19 cellular contexts compared by ENCODE assay signal in the genomic region with DNA sequence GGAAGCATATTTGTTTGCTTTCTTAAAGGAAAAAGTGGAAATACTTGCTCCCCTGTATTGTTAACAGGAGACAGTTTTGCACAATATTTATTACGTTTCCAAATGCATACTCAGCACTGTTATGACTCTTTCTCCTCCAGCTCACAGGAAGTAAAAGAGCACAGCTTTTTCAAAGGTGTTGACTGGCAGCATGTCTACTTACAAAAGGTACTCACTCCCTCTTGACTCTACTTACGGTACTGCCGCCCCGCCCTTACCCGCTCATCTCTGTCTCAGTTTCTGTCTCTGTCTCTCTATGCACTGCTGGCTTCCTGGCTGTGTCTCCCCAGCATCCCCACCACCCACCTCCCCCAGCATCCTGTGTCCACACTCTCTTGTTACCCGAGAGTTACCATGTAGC. TPM values are rescaled to one million over a fixed set of nuclear protein-coding genes. Genes with fewer than 3 reads are reported as not detected.
A peak's percentile ranks its signal among the peaks of the same experiment; 100 is the strongest.
DNase-seq lines count a peak whose midpoint lies in the region; ATAC-seq and TF ChIP-seq lines count a peak whose summit lies in the region.
"Had no signal": no experiment of that assay in that cellular context is flagged by ENCODE, and none has a peak within 500 bp of the region (broad histone marks: within the 10 kb centered on the region; RNA-seq: fewer than 3 reads in every experiment).

No MANE protein-coding gene starts in this region.

- H3K9me3 Mint-ChIP-seq in T-helper 2 cell treated with Interferon-gamma antibody and Interleukin-4, amounts not matched to agents 5 μg/mL and 100 μg/mL, for 36 hours = no peaks in the 10 kb centered on the region
- no peaks in the 10 kb centered on the region for H3K9me3 Mint-ChIP-seq in naive thymus-derived CD4-positive, alpha-beta T cell
- H3K9me3 Mint-ChIP-seq: effector memory CD8-positive, alpha-beta T cell; nephron had no signal

- no peak for TF ChIP-seq CTCF in GM12865 (IDR thresholded peaks at IDR 0.05; ENCODE audit: insufficient read depth, low read depth, low read length, missing control alignments)
- TF ChIP-seq CTCF in spleen (IDR thresholded peaks at IDR 0.05 in 8 of 11, conservative IDR thresholded peaks at IDR 0.05 in 3 of 11) = no peak

- no peak overlapping the region for H3K27ac ChIP-seq in naive thymus-derived CD4-positive, alpha-beta T cell (ENCODE audit: low read depth, low read length)
- no peak overlapping the region for H3K27ac ChIP-seq in spleen
- H3K27ac ChIP-seq: WERI-Rb-1 had no signal

- no peaks in the 10 kb centered on the region for H3K4me1 ChIP-seq in naive thymus-derived CD4-positive, alpha-beta T cell (ENCODE audit: control insufficient read depth in 2 of 2, insufficient read depth in 2 of 2, low read length in 2 of 2)
- no peaks in the 10 kb centered on the region for H3K4me1 ChIP-seq in spleen

- DNase-seq in activated T-cell treated with anti-CD3 and anti-CD28 coated beads for 48 hours (ENCODE audit: low read depth) (peak; percentile 23), GM12865 (ENCODE audit: low read depth) (peak; percentile 79), spleen (no peak)
- DNase-seq in activated T-cell treated with anti-CD3 and anti-CD28 coated beads, Interleukin-2, amount 50 U/mL, for 1 hour = no peak
- peak; percentile 61 for DNase-seq in T-helper 2 cell treated with Interferon-gamma antibody and Interleukin-4, amounts not matched to agents 5 μg/mL and 100 μg/mL, for 36 hours (ENCODE audit: low spot score)
- DNase-seq in naive thymus-derived CD4-positive, alpha-beta T cell = peak in 3 of 9 donors; percentile 4 to 36 (median 16)
- DNase-seq: aorta; CD4-positive, alpha-beta memory T cell; effector memory CD8-positive, alpha-beta T cell; islet precursor cell; mammary epithelial cell; NCI-H187; NCI-H446; posterior cingulate gyrus; WERI-Rb-1 had no signal

- H3K36me3 Mint-ChIP-seq in T-helper 2 cell treated with Interferon-gamma antibody and Interleukin-4, amounts not matched to agents 5 μg/mL and 100 μg/mL, for 36 hours (ENCODE audit: low read depth) = peaks cover 70% of the 10 kb centered on the region
- peaks cover 0 to 49% (median 19%) of the 10 kb centered on the region in 5 donors for H3K36me3 Mint-ChIP-seq in naive thymus-derived CD4-positive, alpha-beta T cell

- no peaks in the 10 kb centered on the region for H3K27me3 ChIP-seq in naive thymus-derived CD4-positive, alpha-beta T cell (ENCODE audit: control insufficient read depth in 2 of 2, insufficient read depth in 2 of 2, low read length in 2 of 2)
- no peaks in the 10 kb centered on the region for H3K27me3 ChIP-seq in spleen (replicated peaks in 1 of 7)

- no peak for TF ChIP-seq POLR2A in spleen (IDR thresholded peaks at IDR 0.05)

- peak overlapping the region; percentile 52 for H3K4me3 Mint-ChIP-seq in T-helper 2 cell treated with Interferon-gamma antibody and Interleukin-4, amounts not matched to agents 5 μg/mL and 100 μg/mL, for 36 hours
- H3K4me3 Mint-ChIP-seq in naive thymus-derived CD4-positive, alpha-beta T cell = peak overlapping the region in 1 of 10 donors; percentile 69
- H3K4me3 Mint-ChIP-seq: CD4-positive, alpha-beta memory T cell; effector memory CD8-positive, alpha-beta T cell; nephron had no signal

- CTCF ChIA-PET in naive thymus-derived CD4-positive, alpha-beta T cell (lab: Charles Lee) = no interaction called here

- no peak overlapping the region for H3K4me3 ChIP-seq in GM12865 (ENCODE audit: low read depth, low read length)
- no peak overlapping the region for H3K4me3 ChIP-seq in naive thymus-derived CD4-positive, alpha-beta T cell (ENCODE audit: low read length)
- H3K4me3 ChIP-seq in spleen = no peak overlapping the region

- whole genome bisulfite sequencing in spleen, 5 donors = 66 to 73% (median 70%) methylated on average over 6 of the region's 6 CpGs

- intact Hi-C loops in naive thymus-derived CD4-positive, alpha-beta T cell (cut with micrococcal nuclease) = loop anchor here in 1 of 2 donors (2.0 kb wide), 1 partner anchor 27 kb away; no protein-coding TSS in a partner anchor
- intact Hi-C loops in spleen (cut with DNase I; ENCODE audit: low total_unique reads) = loop anchor here (10.0 kb wide), 1 partner anchor 245 kb away; no protein-coding TSS in a partner anchor

- POLR2A ChIA-PET in naive thymus-derived CD4-positive, alpha-beta T cell (lab: Charles Lee) = no interaction called here

- peaks cover 48% of the 10 kb centered on the region for H3K4me1 Mint-ChIP-seq in T-helper 2 cell treated with Interferon-gamma antibody and Interleukin-4, amounts not matched to agents 5 μg/mL and 100 μg/mL, for 36 hours (ENCODE audit: low read depth)
- H3K4me1 Mint-ChIP-seq in naive thymus-derived CD4-positive, alpha-beta T cell = peaks cover 0 to 56% (median 5%) of the 10 kb centered on the region in 7 donors

- H3K9me3 ChIP-seq in naive thymus-derived CD4-positive, alpha-beta T cell (ENCODE audit: control insufficient read depth in 2 of 3, low read length in 3 of 3) = no peaks in the 10 kb centered on the region
- H3K9me3 ChIP-seq in spleen = no peaks in the 10 kb centered on the region

- no peaks in the 10 kb centered on the region for H3K27me3 Mint-ChIP-seq in T-helper 2 cell treated with Interferon-gamma antibody and Interleukin-4, amounts not matched to agents 5 μg/mL and 100 μg/mL, for 36 hours (ENCODE audit: low read depth)
- H3K27me3 Mint-ChIP-seq in naive thymus-derived CD4-positive, alpha-beta T cell = no peaks in the 10 kb centered on the region
- H3K27me3 Mint-ChIP-seq: CD4-positive, alpha-beta memory T cell; effector memory CD8-positive, alpha-beta T cell had no signal

- peak overlapping the region; percentile 94 for H3K27ac Mint-ChIP-seq in T-helper 2 cell treated with Interferon-gamma antibody and Interleukin-4, amounts not matched to agents 5 μg/mL and 100 μg/mL, for 36 hours
- H3K27ac Mint-ChIP-seq in naive thymus-derived CD4-positive, alpha-beta T cell = peak overlapping the region in 7 of 9 donors; percentile 2 to 92 (median 23)
- H3K27ac Mint-ChIP-seq: effector memory CD8-positive, alpha-beta T cell; nephron had no signal

- ATAC-seq in naive thymus-derived CD4-positive, alpha-beta T cell = peak; percentile 22
- ATAC-seq in GM21717 (IDR thresholded peaks at IDR 0.05; ENCODE audit: unreplicated experiment) (no peak), SK-N-SH treated with all-trans-retinoic acid at 6 μM for 48 hours (no peak)
- ATAC-seq: effector memory CD8-positive, alpha-beta T cell; HepG2 had no signal

- no peaks in the 10 kb centered on the region for H3K36me3 ChIP-seq in naive thymus-derived CD4-positive, alpha-beta T cell (ENCODE audit: control insufficient read depth in 2 of 3, insufficient read depth in 3 of 3, low read length in 3 of 3)
- peaks cover 0 to 100% (median 49%) of the 10 kb centered on the region in 6 donors for H3K36me3 ChIP-seq in spleen

TF ChIP-seq in SK-N-SH treated with all-trans-retinoic acid at 6 μM for 48 hours, 23 proteins besides CTCF, POLR2A, EP300 and RAD21 (continues in another document):
- no peak for TF ChIP-seq SNAI2 (CRISPR knock-in tag; IDR thresholded peaks at IDR 0.05)
- TF ChIP-seq ZNF8 (CRISPR knock-in tag; IDR thresholded peaks at IDR 0.05) = no peak
- TF ChIP-seq, protein P1, sequence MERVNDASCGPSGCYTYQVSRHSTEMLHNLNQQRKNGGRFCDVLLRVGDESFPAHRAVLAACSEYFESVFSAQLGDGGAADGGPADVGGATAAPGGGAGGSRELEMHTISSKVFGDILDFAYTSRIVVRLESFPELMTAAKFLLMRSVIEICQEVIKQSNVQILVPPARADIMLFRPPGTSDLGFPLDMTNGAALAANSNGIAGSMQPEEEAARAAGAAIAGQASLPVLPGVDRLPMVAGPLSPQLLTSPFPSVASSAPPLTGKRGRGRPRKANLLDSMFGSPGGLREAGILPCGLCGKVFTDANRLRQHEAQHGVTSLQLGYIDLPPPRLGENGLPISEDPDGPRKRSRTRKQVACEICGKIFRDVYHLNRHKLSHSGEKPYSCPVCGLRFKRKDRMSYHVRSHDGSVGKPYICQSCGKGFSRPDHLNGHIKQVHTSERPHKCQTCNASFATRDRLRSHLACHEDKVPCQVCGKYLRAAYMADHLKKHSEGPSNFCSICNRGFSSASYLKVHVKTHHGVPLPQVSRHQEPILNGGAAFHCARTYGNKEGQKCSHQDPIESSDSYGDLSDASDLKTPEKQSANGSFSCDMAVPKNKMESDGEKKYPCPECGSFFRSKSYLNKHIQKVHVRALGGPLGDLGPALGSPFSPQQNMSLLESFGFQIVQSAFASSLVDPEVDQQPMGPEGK (CRISPR knock-in tag; IDR thresholded peaks at IDR 0.05; ENCODE audit: borderline replicate concordance) = no peak
- no peak for TF ChIP-seq ZNF70 (CRISPR knock-in tag; IDR thresholded peaks at IDR 0.05)
- TF ChIP-seq, protein P2, sequence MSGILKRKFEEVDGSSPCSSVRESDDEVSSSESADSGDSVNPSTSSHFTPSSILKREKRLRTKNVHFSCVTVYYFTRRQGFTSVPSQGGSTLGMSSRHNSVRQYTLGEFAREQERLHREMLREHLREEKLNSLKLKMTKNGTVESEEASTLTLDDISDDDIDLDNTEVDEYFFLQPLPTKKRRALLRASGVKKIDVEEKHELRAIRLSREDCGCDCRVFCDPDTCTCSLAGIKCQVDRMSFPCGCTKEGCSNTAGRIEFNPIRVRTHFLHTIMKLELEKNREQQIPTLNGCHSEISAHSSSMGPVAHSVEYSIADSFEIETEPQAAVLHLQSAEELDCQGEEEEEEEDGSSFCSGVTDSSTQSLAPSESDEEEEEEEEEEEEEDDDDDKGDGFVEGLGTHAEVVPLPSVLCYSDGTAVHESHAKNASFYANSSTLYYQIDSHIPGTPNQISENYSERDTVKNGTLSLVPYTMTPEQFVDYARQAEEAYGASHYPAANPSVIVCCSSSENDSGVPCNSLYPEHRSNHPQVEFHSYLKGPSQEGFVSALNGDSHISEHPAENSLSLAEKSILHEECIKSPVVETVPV (CRISPR knock-in tag; IDR thresholded peaks at IDR 0.05) = no peak

RNA-seq across cellular contexts. Expression of a gene that starts 32.2 kb away (rescaled TPM):
- under 1 TPM; 0.22 to 0.97 (median 0.42) TPM for total RNA-seq in naive thymus-derived CD4-positive, alpha-beta T cell
- not detected for polyA plus RNA-seq in naive thymus-derived CD4-positive, alpha-beta T cell
- total RNA-seq in spleen = under 1 TPM; 0.05 to 0.79 (median 0.16) TPM
- under 1 TPM; under 0.01 to 0.13 (median 0.03) TPM for polyA plus RNA-seq in spleen
- total RNA-seq: HepG2 had no signal
- polyA plus RNA-seq: mammary epithelial cell had no signal

Comparison
In these comparisons a context has a peak if more than half of its experiments do, and no peak if none do; other contexts are left out.
1. DNase-seq: peak in activated T-cell treated with anti-CD3 and anti-CD28 coated beads for 48 hours (single experiment), GM12865 (single experiment) and T-helper 2 cell treated with Interferon-gamma antibody and Interleukin-4, amounts not matched to agents 5 μg/mL and 100 μg/mL, for 36 hours (single experiment); none in activated T-cell treated with anti-CD3 and anti-CD28 coated beads, Interleukin-2, amount 50 U/mL, for 1 hour (single experiment) and spleen (single experiment).